8 cellular contexts compared by ENCODE assay signal in genomic region chr17:8175795-8176196, GRCh38. TPM values are rescaled to one million over a fixed set of nuclear protein-coding genes. Genes with fewer than 3 reads are reported as not detected.
A peak's percentile ranks its signal among the peaks of the same experiment; 100 is the strongest.
DNase-seq lines count a peak whose midpoint lies in the region; ATAC-seq and TF ChIP-seq lines count a peak whose summit lies in the region.

No MANE protein-coding gene starts in this region.

- peak overlapping the region; percentile 79 for H3K27ac ChIP-seq in cingulate gyrus (ENCODE audit: low read depth, low read length)

- in situ Hi-C loops in ACHN (cut with HindIII; ENCODE audit: low pct_ligation_motif_present, low pct_unique_long_range_greater_than_20kb, low sequenced_read_pairs) = no loop called here

- DNase-seq in GM20000 (ENCODE audit: low spot score) (peak; percentile 7), NCI-H146 (lab: John Stamatoyannopoulos, UW) (peak; percentile 62), ACHN (no peak), NCI-H1694 treated with DMSO at 0.1 percent for 48 hours (lab: John Stamatoyannopoulos, UW) (no peak)

- peaks cover 39% of the 10 kb centered on the region for H3K4me1 ChIP-seq in mononuclear cell (ENCODE audit: insufficient read depth, low read length)

- H3K27me3 ChIP-seq in mononuclear cell (ENCODE audit: insufficient read depth, low read length) = no peaks in the 10 kb centered on the region

- no peaks in the 10 kb centered on the region for H3K9me3 ChIP-seq in mononuclear cell (ENCODE audit: low read depth, low read length)

- ATAC-seq in HG02571 (IDR thresholded peaks at IDR 0.05; ENCODE audit: unreplicated experiment) = no peak
- no peak for ATAC-seq in GM18520 (IDR thresholded peaks at IDR 0.05; ENCODE audit: unreplicated experiment)

- peak overlapping the region; percentile 51 for H3K4me3 ChIP-seq in mononuclear cell (ENCODE audit: low read length)

- TF ChIP-seq CTCF in GM20000 (IDR thresholded peaks at IDR 0.05; ENCODE audit: extremely low read depth, missing control alignments) = no peak

RNA-seq across cellular contexts. Expression of gene TMEM107, which starts 0.4 kb away (rescaled TPM):
- total RNA-seq in mononuclear cell = 221 TPM

RNA-seq across cellular contexts. Expression of gene VAMP2, which starts 13.0 kb away (rescaled TPM):
- total RNA-seq in mononuclear cell = 40.3 TPM

RNA-seq across cellular contexts. Expression of gene BORCS6, which starts 14.2 kb away (rescaled TPM):
- total RNA-seq in mononuclear cell = 9.2 TPM

RNA-seq across cellular contexts. Expression of gene PER1, which starts 23.6 kb away (rescaled TPM):
- 250 TPM for total RNA-seq in mononuclear cell

RNA-seq across cellular contexts. Expression of gene AURKB, which starts 34.6 kb away (rescaled TPM):
- total RNA-seq in mononuclear cell = 1.5 TPM

Comparison
In these comparisons a context has a peak if more than half of its experiments do, and no peak if none do; other contexts are left out.
1. DNase-seq: peak in GM20000 (single experiment) and NCI-H146 (single experiment); none in ACHN (single experiment) and NCI-H1694 treated with DMSO at 0.1 percent for 48 hours (single experiment).